ENCODE assay signal across 17 cellular contexts in genomic region chr10:30897547-30897946, GRCh38.
"Had no signal": no experiment of that assay in that cellular context is flagged by ENCODE, and none has a peak within 500 bp of the region (broad histone marks: within the 10 kb centered on the region; RNA-seq: fewer than 3 reads in every experiment).

No MANE protein-coding gene starts in this region.

- H3K4me3 Mint-ChIP-seq: activated B cell treated with CpG ODN at 0.5 μM for 24 hours, naive B cell, T-helper 17 cell had no signal

- H3K4me3 ChIP-seq: esophagus squamous epithelium, hepatocyte, SJCRH30, stomach, testis, upper lobe of right lung had no signal

- H3K27me3 Mint-ChIP-seq: activated B cell treated with CpG ODN at 0.5 μM for 24 hours, naive B cell, T-helper 17 cell had no signal

- ATAC-seq: left lobe of liver, T-helper 17 cell, upper lobe of right lung had no signal

- H3K27ac Mint-ChIP-seq: activated B cell treated with CpG ODN at 0.5 μM for 24 hours, T-helper 17 cell had no signal

- H3K36me3 ChIP-seq: SJCRH30 had no signal

- H3K9me3 ChIP-seq: esophagus squamous epithelium, SJCRH30, stomach, testis, upper lobe of right lung had no signal

- H3K4me1 ChIP-seq: esophagus squamous epithelium, SJCRH30, stomach, testis, upper lobe of right lung had no signal

- H3K27me3 ChIP-seq: esophagus squamous epithelium, hepatocyte, SJCRH30, stomach, testis, upper lobe of right lung had no signal

- H3K27ac ChIP-seq: esophagus squamous epithelium, hepatocyte, SJCRH30, stomach, testis, upper lobe of right lung had no signal

- DNase-seq: activated B cell treated with CpG ODN at 0.5 μM for 24 hours; activated effector memory CD4-positive, alpha-beta T cell treated with anti-CD3 and anti-CD28 coated beads, Interleukin-2, amount 50 U/mL, for 16 hours; aorta; cortex of kidney; effector CD8-positive, alpha-beta T cell; esophagus squamous epithelium; islet precursor cell; naive B cell; SJCRH30; stimulated activated CD4-positive, alpha-beta T cell treated with anti-CD3 and anti-CD28 coated beads, Interleukin-12 subunit alpha, Interleukin-12 subunit beta, amount 100 ng/mL, for 4 hours; stimulated activated CD4-positive, alpha-beta T cell treated with anti-CD3 and anti-CD28 coated beads, Interleukin-4, amount 100 ng/mL, for 1 hour; stomach; T-helper 17 cell; testis; upper lobe of right lung had no signal

- H3K4me1 Mint-ChIP-seq: activated B cell treated with CpG ODN at 0.5 μM for 24 hours, naive B cell, T-helper 17 cell had no signal

- H3K4me2 ChIP-seq: hepatocyte had no signal

- H2AFZ ChIP-seq: hepatocyte had no signal
